Comparison of ENCODE assay signal across 18 cellular contexts in genomic region chr10:87671416-87671815, GRCh38. TPM values are rescaled to one million over a fixed set of nuclear protein-coding genes. Genes with fewer than 3 reads are reported as not detected.
"Had no signal": no experiment of that assay in that cellular context is flagged by ENCODE, and none has a peak within 500 bp of the region (broad histone marks: within the 10 kb centered on the region; RNA-seq: fewer than 3 reads in every experiment).

No MANE protein-coding gene starts in this region.

- H3K27ac ChIP-seq: neutrophil, right atrium auricular region had no signal

- H3K36me3 ChIP-seq: neutrophil had no signal

- H3K36me3 Mint-ChIP-seq: activated naive CD8-positive, alpha-beta T cell; natural killer cell had no signal

- H3K27me3 ChIP-seq: neutrophil, right atrium auricular region had no signal

- H3K9me3 Mint-ChIP-seq: activated B cell treated with CpG ODN at 0.5 μM for 24 hours; activated CD4-positive, alpha-beta T cell treated with anti-CD3 and anti-CD28 coated beads, Interleukin-2, amount 10 ng/mL, durations not matched to agents 24 days and 14 days; natural killer cell had no signal

- H3K4me3 ChIP-seq: right atrium auricular region, skin epidermis had no signal

- DNase-seq: activated B cell treated with CpG ODN at 0.5 μM for 24 hours; activated CD4-positive, alpha-beta T cell treated with anti-CD3 and anti-CD28 coated beads, Interleukin-2, amount 10 ng/mL, durations not matched to agents 24 days and 14 days; activated gamma-delta T cell treated with Interleukin-2 at 50 U/mL for 16 hours; hippocampal formation; kidney; left ventricle myocardium superior; mesendoderm; natural killer cell; stimulated activated CD4-positive, alpha-beta T cell treated with anti-CD3 and anti-CD28 coated beads, Interleukin-4, amount 100 ng/mL, for 4 hours; stimulated activated CD8-positive, alpha-beta memory T cell treated with anti-CD3 and anti-CD28 coated beads, Interleukin-4, amount 100 ng/mL, for 48 hours; stimulated activated naive CD8-positive, alpha-beta T cell treated with anti-CD3 and anti-CD28 coated beads, Interleukin-15, Interleukin-2, amounts not matched to agents 100 U/mL and 50 U/mL, for 24 hours; SW 1271; trophoblast cell had no signal

- H3K9me3 ChIP-seq: neutrophil, right atrium auricular region had no signal

- H3K4me1 Mint-ChIP-seq: activated B cell treated with CpG ODN at 0.5 μM for 24 hours had no signal

- ATAC-seq: esophagus mucosa, left ventricle myocardium superior, natural killer cell had no signal

- H3K27ac Mint-ChIP-seq: activated B cell treated with CpG ODN at 0.5 μM for 24 hours; activated CD4-positive, alpha-beta T cell treated with anti-CD3 and anti-CD28 coated beads, Interleukin-2, amount 10 ng/mL, durations not matched to agents 24 days and 14 days; activated naive CD8-positive, alpha-beta T cell; natural killer cell had no signal

- H3K4me3 Mint-ChIP-seq: activated B cell treated with CpG ODN at 0.5 μM for 24 hours; activated CD4-positive, alpha-beta T cell treated with anti-CD3 and anti-CD28 coated beads, Interleukin-2, amount 10 ng/mL, durations not matched to agents 24 days and 14 days; activated naive CD8-positive, alpha-beta T cell; natural killer cell had no signal

RNA-seq across cellular contexts. Expression of gene PAPSS2, which starts 11.7 kb away (rescaled TPM):
- total RNA-seq: activated B cell treated with CpG ODN at 0.5 μM for 24 hours; activated CD4-positive, alpha-beta T cell treated with anti-CD3 and anti-CD28 coated beads, Interleukin-2, amount 10 ng/mL, durations not matched to agents 24 days and 14 days had no signal
